Comparison of ENCODE assay signal across 17 cellular contexts in genomic region chr15:77667351-77667750, GRCh38. TPM values are rescaled to one million over a fixed set of nuclear protein-coding genes. Genes with fewer than 3 reads are reported as not detected.
DNase-seq lines count a peak whose midpoint lies in the region; ATAC-seq and TF ChIP-seq lines count a peak whose summit lies in the region.
"Had no signal": no experiment of that assay in that cellular context is flagged by ENCODE, and none has a peak within 500 bp of the region (broad histone marks: within the 10 kb centered on the region; RNA-seq: fewer than 3 reads in every experiment).

No MANE protein-coding gene starts in this region.

- no peak overlapping the region for H2AFZ ChIP-seq in neuronal stem cell (ENCODE audit: low read length)

- H3K9ac ChIP-seq in neuronal stem cell (ENCODE audit: low read depth, low read length, poor library complexity), result no peak overlapping the region

- H3K27me3 ChIP-seq in neuronal stem cell (ENCODE audit: control insufficient read depth in 3 of 3, insufficient read depth in 3 of 3, low read depth in 1 of 3, low read length in 3 of 3), result peaks cover 0 to 73% (median 0%) of the 10 kb centered on the region in 3 experiments

- H4K91ac ChIP-seq in neuronal stem cell (ENCODE audit: low read depth, low read length, poor library complexity), result no peak overlapping the region

- H2BK120ac ChIP-seq in neuronal stem cell (ENCODE audit: low read depth, low read length), result no peak overlapping the region

- no peak overlapping the region for H2BK12ac ChIP-seq in neuronal stem cell (ENCODE audit: low read length)

- peak; percentile 12 for DNase-seq in NCI-H2227 (lab: John Stamatoyannopoulos, UW; ENCODE audit: unreplicated experiment)
- no peak for DNase-seq in NCI-H2227 treated with DMSO at 0.1 percent for 48 hours (lab: John Stamatoyannopoulos, UW)
- no peak for DNase-seq in neuronal stem cell (ENCODE audit: low spot score)
- no peak for DNase-seq in NK-92 treated with Interleukin-12 subunit alpha and Interleukin-12 subunit beta, amount 100 ng/mL, for 24 hours (lab: John Stamatoyannopoulos, UW)
- DNase-seq: 8988T; AML-193; C1 segment of cervical spinal cord; Calu3; CD4-positive, alpha-beta T cell; DMS 273 treated with DMSO at 0.1 percent for 48 hours; DMS79; GOT3; H9 had no signal

- no peak overlapping the region for H3K27ac ChIP-seq in neuronal stem cell (replicated peaks; ENCODE audit: low read length)

- H3K27ac Mint-ChIP-seq in brain, result peak overlapping the region in 3 of 5 experiments; percentile 11 to 96 (median 54)
- H3K27ac Mint-ChIP-seq: CD4-positive, alpha-beta T cell; H9 had no signal

- no peak overlapping the region for H4K8ac ChIP-seq in neuronal stem cell (ENCODE audit: low read depth, low read length)

- H3K9me3 Mint-ChIP-seq in brain, result no peaks in the 10 kb centered on the region
- H3K9me3 Mint-ChIP-seq: CD4-positive, alpha-beta T cell; H9 had no signal

- no peaks in the 10 kb centered on the region for H3K79me1 ChIP-seq in neuronal stem cell (ENCODE audit: low read depth, low read length)

- peak overlapping the region; percentile 50 for H3K14ac ChIP-seq in neuronal stem cell (ENCODE audit: low read length)

- no peak overlapping the region for H3K4me2 ChIP-seq in neuronal stem cell (ENCODE audit: insufficient read depth, low read length, poor library complexity, severe bottlenecking)

- peak overlapping the region; percentile 40 for H2AK5ac ChIP-seq in neuronal stem cell (ENCODE audit: low read depth, low read length)

- H3K36me3 Mint-ChIP-seq in brain, result no peaks in the 10 kb centered on the region

- no peak overlapping the region for H2BK5ac ChIP-seq in neuronal stem cell (ENCODE audit: low read length)

- H3K18ac ChIP-seq in neuronal stem cell (ENCODE audit: low read length), result peak overlapping the region; percentile 58

- no peaks in the 10 kb centered on the region for H3K36me3 ChIP-seq in neuronal stem cell (replicated peaks in 1 of 2; ENCODE audit: control insufficient read depth in 2 of 2, insufficient read depth in 2 of 2, low read length in 2 of 2)

- H3K27me3 Mint-ChIP-seq in brain, result peaks cover 9% of the 10 kb centered on the region

- no peaks in the 10 kb centered on the region for H3K9me3 ChIP-seq in neuronal stem cell (replicated peaks in 1 of 2; ENCODE audit: control insufficient read depth in 2 of 2, insufficient read depth in 1 of 2, low read depth in 1 of 2, low read length in 2 of 2)

- no peak for TF ChIP-seq CTCF in brain (conservative IDR thresholded peaks at IDR 0.05)

- peaks cover 84% of the 10 kb centered on the region for H3K4me1 Mint-ChIP-seq in brain

- no peak overlapping the region for H3K4me3 Mint-ChIP-seq in brain
- H3K4me3 Mint-ChIP-seq: CD4-positive, alpha-beta T cell; H9 had no signal

- no peak overlapping the region for H3K4ac ChIP-seq in neuronal stem cell (ENCODE audit: low read length)

- ATAC-seq in HG02588 (IDR thresholded peaks at IDR 0.05; ENCODE audit: unreplicated experiment), result no peak
- no peak for ATAC-seq in HG02642 (IDR thresholded peaks at IDR 0.05; ENCODE audit: poor library complexity, unreplicated experiment)
- ATAC-seq: GM12878 had no signal

- H3K23ac ChIP-seq in neuronal stem cell (ENCODE audit: low read depth, low read length, poor library complexity), result peak overlapping the region; percentile 16

- peak overlapping the region; percentile 14 for H2BK15ac ChIP-seq in neuronal stem cell (ENCODE audit: low read length)

- H3K4me1 ChIP-seq in neuronal stem cell (ENCODE audit: control insufficient read depth in 2 of 2, insufficient read depth in 1 of 2, low read depth in 1 of 2, low read length in 2 of 2), result peaks cover 9 to 18% of the 10 kb centered on the region in 2 donors

- H3K4me3 ChIP-seq in neuronal stem cell (ENCODE audit: low read length in 2 of 2), result no peak overlapping the region
- H3K4me3 ChIP-seq: GM12878 had no signal

- WGBS in neuronal stem cell (ENCODE audit: extremely low coverage in 2 of 2, insufficient read length in 2 of 2, insufficient replicate concordance in 1 of 2), 2 donors, result no CpG with 5 or more reads among the region's 5 CpGs

RNA-seq across cellular contexts. Expression of gene LINGO1, which starts 34.6 kb away (rescaled TPM):
- 40.6 TPM for polyA plus RNA-seq in brain (ENCODE audit: insufficient read depth, low read depth, low replicate concordance)
- polyA plus RNA-seq in neuronal stem cell (2013, experiment 1 of 2), result 61.3 TPM
- 62.0 TPM for polyA plus RNA-seq in neuronal stem cell (2013, experiment 2 of 2)
